8 cellular contexts compared by ENCODE assay signal in genomic region chr10:116385994-116386809, GRCh38. TPM values are rescaled to one million over a fixed set of nuclear protein-coding genes. Genes with fewer than 3 reads are reported as not detected.
A peak's percentile ranks its signal among the peaks of the same experiment; 100 is the strongest.
DNase-seq lines count a peak whose midpoint lies in the region; ATAC-seq and TF ChIP-seq lines count a peak whose summit lies in the region.

No MANE protein-coding gene starts in this region.

- DNase-seq in GM06990 (ENCODE audit: extremely low read depth, insufficient read length) (no peak), RPMI7951 (ENCODE audit: low read depth) (peak; percentile 9), foreskin melanocyte (peak; percentile 50), thoracic aorta (ENCODE audit: low spot score) (no peak), COLO829 (ENCODE audit: low spot score) (no peak)
- no peak for DNase-seq in effector memory CD8-positive, alpha-beta T cell

- no peak overlapping the region for H3K27ac Mint-ChIP-seq in effector memory CD8-positive, alpha-beta T cell

- H3K36me3 ChIP-seq in GM06990 (ENCODE audit: control insufficient read depth, insufficient read depth, low read length) (no peaks in the 10 kb centered on the region), thoracic aorta (no peaks in the 10 kb centered on the region)

- no peaks in the 10 kb centered on the region for H3K9me3 Mint-ChIP-seq in effector memory CD8-positive, alpha-beta T cell

- no peaks in the 10 kb centered on the region for H3K4me1 ChIP-seq in thoracic aorta (ENCODE audit: control insufficient read depth in 1 of 2, low read depth in 2 of 2)

- H3K27me3 Mint-ChIP-seq in effector memory CD8-positive, alpha-beta T cell = no peaks in the 10 kb centered on the region

- H3K9me3 ChIP-seq in thoracic aorta = no peaks in the 10 kb centered on the region

- no peaks in the 10 kb centered on the region for H3K27me3 ChIP-seq in GM06990 (replicated peaks; ENCODE audit: control insufficient read depth, insufficient read depth, low read length)
- H3K27me3 ChIP-seq in thoracic aorta (replicated peaks; ENCODE audit: insufficient read depth) = no peaks in the 10 kb centered on the region

- no peak overlapping the region for H3K4me3 ChIP-seq in GM06990 (replicated peaks; ENCODE audit: low read depth, low read length)
- H3K4me3 ChIP-seq in thoracic aorta = no peak overlapping the region

- no peaks in the 10 kb centered on the region for H3K36me3 Mint-ChIP-seq in effector memory CD8-positive, alpha-beta T cell (ENCODE audit: insufficient read depth)

- H3K4me1 Mint-ChIP-seq in effector memory CD8-positive, alpha-beta T cell (ENCODE audit: low read depth in 2 of 2) = no peaks in the 10 kb centered on the region

- no peak overlapping the region for H3K4me3 Mint-ChIP-seq in effector memory CD8-positive, alpha-beta T cell

- peak; percentile 49 for ATAC-seq in HG02970 (IDR thresholded peaks at IDR 0.05; ENCODE audit: low FRiP score, unreplicated experiment)
- ATAC-seq in thoracic aorta (ENCODE audit: insufficient number of reproducible peaks, low FRiP score, low read depth) = no peak
- no peak for ATAC-seq in GM19397 (IDR thresholded peaks at IDR 0.05; ENCODE audit: unreplicated experiment)
- ATAC-seq in effector memory CD8-positive, alpha-beta T cell (replicated peaks) = no peak

- H3K27ac ChIP-seq in thoracic aorta = no peak overlapping the region

- TF ChIP-seq CTCF in GM06990 (IDR thresholded peaks at IDR 0.05; ENCODE audit: insufficient read depth, low read length, poor library complexity, severe bottlenecking) (peak; percentile 24), thoracic aorta (IDR thresholded peaks at IDR 0.05) (peak; percentile 64)

RNA-seq across cellular contexts. Expression of gene PNLIPRP3, which starts 41.4 kb away (rescaled TPM):
- total RNA-seq in RPMI7951 (2014; rRNA removed; shearing (Covaris generic)) = not detected in 2 replicates
- 1 to 10 TPM in 1 of 2 donors, not detected in 1; 1.1 TPM for total RNA-seq in thoracic aorta

Comparison
In these comparisons a context has a peak if more than half of its experiments do, and no peak if none do; other contexts are left out.
1. DNase-seq: peak in RPMI7951 (single experiment) and foreskin melanocyte (single experiment); none in GM06990 (single experiment), thoracic aorta (single experiment), COLO829 (single experiment) and effector memory CD8-positive, alpha-beta T cell (0 of 3).